In genomic region chr7:96076350-96076707, GRCh38 we compare ENCODE assay signal across 8 cellular contexts.
A peak's percentile ranks its signal among the peaks of the same experiment; 100 is the strongest.
DNase-seq lines count a peak whose midpoint lies in the region; ATAC-seq and TF ChIP-seq lines count a peak whose summit lies in the region.

No MANE protein-coding gene starts in this region.

- DNase-seq in NCI-H1694 treated with DMSO at 0.1 percent for 48 hours (lab: John Stamatoyannopoulos, UW) (peak; percentile 30), NCI-H1694 (lab: John Stamatoyannopoulos, UW) (no peak)
- DNase-seq in activated effector memory CD4-positive, alpha-beta T cell treated with Interleukin-2 at 50 U/mL for 16 hours: no peak

- no peak overlapping the region for H3K9ac ChIP-seq in OCI-LY3 (ENCODE audit: low read length)
- H3K9ac ChIP-seq in rectal smooth muscle tissue (ENCODE audit: low read length): no peak overlapping the region

- TF ChIP-seq CTCF in OCI-LY3 (IDR thresholded peaks at IDR 0.05; ENCODE audit: low read depth, low read length): no peak

- H3K4me3 ChIP-seq in OCI-LY3 (ENCODE audit: low read length): peak overlapping the region; percentile 79
- peak overlapping the region; percentile 11 to 49 for H3K4me3 ChIP-seq in esophagus (ENCODE audit: low read depth in 1 of 2, low read length in 2 of 2)
- peak overlapping the region; percentile 62 for H3K4me3 ChIP-seq in rectal smooth muscle tissue (ENCODE audit: low read length)

- peak overlapping the region; percentile 95 for H3K4me2 ChIP-seq in OCI-LY3 (ENCODE audit: low read length)

- peak overlapping the region; percentile 80; the same call in 1 of the 2 replicates for H2AFZ ChIP-seq in OCI-LY3 (ENCODE audit: low read depth, low read length)

- H3K27me3 ChIP-seq in OCI-LY3 (ENCODE audit: low read depth, low read length) (peaks cover 15% of the 10 kb centered on the region), esophagus (ENCODE audit: control insufficient read depth in 1 of 2, insufficient read depth in 2 of 2, low read length in 2 of 2) (peaks cover 0 to 6% of the 10 kb centered on the region in 2 donors), rectal smooth muscle tissue (ENCODE audit: control insufficient read depth, insufficient read depth, low read length) (no peaks in the 10 kb centered on the region)

- no peaks in the 10 kb centered on the region for H3K79me2 ChIP-seq in OCI-LY3 (ENCODE audit: low read length)

- no peak overlapping the region for H3K27ac ChIP-seq in OCI-LY3 (ENCODE audit: low read length)
- H3K27ac ChIP-seq in esophagus (ENCODE audit: low read depth in 2 of 2, low read length in 1 of 2): no peak overlapping the region
- H3K27ac ChIP-seq in rectal smooth muscle tissue (ENCODE audit: low read depth, low read length): no peak overlapping the region

- ATAC-seq in GM18498 (IDR thresholded peaks at IDR 0.05; ENCODE audit: unreplicated experiment): no peak
- no peak for ATAC-seq in HG03432 (IDR thresholded peaks at IDR 0.05; ENCODE audit: unreplicated experiment)

- H3K36me3 ChIP-seq in OCI-LY3 (replicated peaks; ENCODE audit: low read depth, low read length): no peaks in the 10 kb centered on the region
- H3K36me3 ChIP-seq in esophagus (ENCODE audit: control insufficient read depth in 2 of 2, insufficient read depth in 2 of 2, low read length in 1 of 2): no peaks in the 10 kb centered on the region
- H3K36me3 ChIP-seq in rectal smooth muscle tissue (ENCODE audit: control insufficient read depth, insufficient read depth, low read length): no peaks in the 10 kb centered on the region

- H3K4me1 ChIP-seq in OCI-LY3 (ENCODE audit: low read length): 0 out of 2 replicates have a peak, but pooled peaks cover 4% of the 10 kb centered on the region
- peaks cover 0 to 4% of the 10 kb centered on the region in 2 donors for H3K4me1 ChIP-seq in esophagus (ENCODE audit: control insufficient read depth in 2 of 2, insufficient read depth in 2 of 2, low read length in 1 of 2)
- H3K4me1 ChIP-seq in rectal smooth muscle tissue (ENCODE audit: control insufficient read depth, insufficient read depth, low read length): peaks cover 3% of the 10 kb centered on the region

- H3K9me3 ChIP-seq in OCI-LY3 (ENCODE audit: insufficient read depth, low read length) (no peaks in the 10 kb centered on the region), esophagus (ENCODE audit: control insufficient read depth in 2 of 2, insufficient read depth in 1 of 2, low read depth in 1 of 2, low read length in 1 of 2) (no peaks in the 10 kb centered on the region)

- H4K20me1 ChIP-seq in OCI-LY3 (ENCODE audit: insufficient read depth, low read length): no peaks in the 10 kb centered on the region

- 18 to 20% methylated on average over 10 of the region's 10 CpGs for WGBS in esophagus, 2 donors
